1 cellular context compared by ENCODE assay signal in the genomic region with DNA sequence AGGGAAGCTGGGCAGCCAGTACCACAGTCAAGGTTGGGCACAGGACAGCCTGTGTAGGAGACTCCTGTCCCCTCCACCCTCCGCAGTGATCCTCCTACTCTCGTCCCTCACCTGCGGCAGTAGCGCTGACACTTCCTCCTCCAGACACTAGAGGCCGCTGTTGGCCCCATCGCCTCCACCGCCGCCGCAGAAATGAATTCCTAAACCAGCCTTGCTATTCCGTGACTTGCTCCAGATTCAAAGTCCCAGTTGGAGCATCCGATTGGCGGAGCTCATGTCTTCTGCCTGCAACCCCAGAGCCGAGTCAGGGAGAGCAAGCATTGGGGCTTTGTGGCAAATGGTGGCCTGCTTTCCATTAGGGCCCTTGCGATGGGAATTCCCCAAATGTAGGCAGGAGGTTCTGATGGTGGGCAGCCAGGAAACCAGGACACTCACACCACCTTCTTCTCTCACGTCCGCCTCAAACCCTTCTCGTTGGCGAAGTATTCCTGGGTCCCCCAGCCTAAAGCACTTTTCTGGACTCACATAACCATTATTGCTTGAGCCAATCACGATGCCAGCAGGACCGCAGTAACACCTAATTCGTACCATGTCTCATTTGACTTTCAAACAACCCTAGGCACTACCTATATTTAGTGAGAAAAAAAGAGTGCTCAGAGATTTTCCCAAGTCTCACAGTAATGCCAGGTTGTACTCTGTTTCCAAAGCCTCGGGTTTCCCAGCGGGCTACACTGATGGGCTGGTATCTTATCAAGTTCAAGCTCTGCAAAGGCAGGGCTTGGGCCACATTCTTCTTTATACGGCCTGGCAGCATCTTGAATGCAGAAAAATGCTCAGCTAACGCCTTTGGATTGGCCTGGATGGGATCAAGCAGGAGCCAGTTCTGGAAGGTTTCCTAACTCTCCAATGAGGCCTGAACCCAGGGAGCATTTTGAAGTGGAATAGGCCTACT.
TF ChIP-seq lines count a peak whose summit lies in the region.

No MANE protein-coding gene starts in this region.

TF ChIP-seq in HEK293, 187 proteins besides CTCF, POLR2A, EP300 and RAD21 (continued from another document and continues in another):
- TF ChIP-seq ZNF629 (tag by site-specific recombination; IDR thresholded peaks at IDR 0.05) (no peak), ZNF350 (tag by site-specific recombination; IDR thresholded peaks at IDR 0.05) (no peak), IKZF3 (tag by site-specific recombination; IDR thresholded peaks at IDR 0.05) (peak; percentile 70; the same call in 1 of the 2 replicates), ZFHX2 (tag by site-specific recombination; conservative IDR thresholded peaks at IDR 0.05) (peak; percentile 63), ZNF600 (tag by site-specific recombination; IDR thresholded peaks at IDR 0.05) (peak; percentile 97), ZNF610 (tag by site-specific recombination; IDR thresholded peaks at IDR 0.05; ENCODE audit: borderline replicate concordance) (no peak), ZBTB1 (tag by site-specific recombination; IDR thresholded peaks at IDR 0.05) (no peak), ZBTB17 (tag by site-specific recombination; IDR thresholded peaks at IDR 0.05) (peak; percentile 82), ZNF423 (tag by site-specific recombination; IDR thresholded peaks at IDR 0.05) (no peak), TRIM28 (IDR thresholded peaks at IDR 0.05; ENCODE audit: borderline replicate concordance, low read length) (peak; percentile 59; the same call in 1 of the 2 replicates), ZNF335 (tag by site-specific recombination; conservative IDR thresholded peaks at IDR 0.05) (peak; percentile 49), SP7 (tag by site-specific recombination; IDR thresholded peaks at IDR 0.05) (no peak), KLF8 (tag by site-specific recombination; IDR thresholded peaks at IDR 0.05) (no peak), ZNF221 (tag by site-specific recombination; IDR thresholded peaks at IDR 0.05; ENCODE audit: borderline replicate concordance) (no peak), MEIS1 (CRISPR knock-in tag; IDR thresholded peaks at IDR 0.05; ENCODE audit: borderline replicate concordance) (no peak), SP2 (tag by site-specific recombination; IDR thresholded peaks at IDR 0.05) (peak; percentile 25), BCL11B (tag by site-specific recombination; IDR thresholded peaks at IDR 0.05; ENCODE audit: low read depth) (no peak), ZNF501 (tag by site-specific recombination; IDR thresholded peaks at IDR 0.05) (0 out of 2 replicates have a peak, but pooled peaks have one; percentile 19), ZNF19 (tag by site-specific recombination; IDR thresholded peaks at IDR 0.05; ENCODE audit: low read depth) (no peak), ZFP3 (tag by site-specific recombination; IDR thresholded peaks at IDR 0.05; ENCODE audit: low read depth) (no peak), ZNF529 (tag by site-specific recombination; IDR thresholded peaks at IDR 0.05; ENCODE audit: insufficient replicate concordance) (no peak), ZNF175 (tag by site-specific recombination; IDR thresholded peaks at IDR 0.05) (no peak), KLF9 (tag by site-specific recombination; IDR thresholded peaks at IDR 0.05; ENCODE audit: low read depth) (no peak), SCRT1 (tag by site-specific recombination; IDR thresholded peaks at IDR 0.05; ENCODE audit: borderline replicate concordance) (no peak), ZNF169 (tag by site-specific recombination; IDR thresholded peaks at IDR 0.05) (no peak), OVOL3 (tag by site-specific recombination; IDR thresholded peaks at IDR 0.05) (no peak), GLIS2 (tag by site-specific recombination; IDR thresholded peaks at IDR 0.05) (no peak), ZNF214 (tag by site-specific recombination; IDR thresholded peaks at IDR 0.05; ENCODE audit: borderline replicate concordance) (no peak), ZNF433 (tag by site-specific recombination; IDR thresholded peaks at IDR 0.05; ENCODE audit: low read depth) (no peak), ZNF121 (tag by site-specific recombination; IDR thresholded peaks at IDR 0.05) (no peak), PRDM1 (tag by site-specific recombination; IDR thresholded peaks at IDR 0.05) (no peak), ZBTB20 (tag by site-specific recombination; IDR thresholded peaks at IDR 0.05) (no peak; the same call in 1 of the 2 replicates), ZNF776 (tag by site-specific recombination; IDR thresholded peaks at IDR 0.05; ENCODE audit: borderline replicate concordance) (no peak), ZNF530 (tag by site-specific recombination; IDR thresholded peaks at IDR 0.05; ENCODE audit: low read depth) (no peak), ZNF2 (tag by site-specific recombination; IDR thresholded peaks at IDR 0.05) (peak; percentile 91), ZNF146 (tag by site-specific recombination; IDR thresholded peaks at IDR 0.05) (no peak), MZF1 (tag by site-specific recombination; IDR thresholded peaks at IDR 0.05; ENCODE audit: borderline replicate concordance) (no peak)
- TF ChIP-seq, protein P1, sequence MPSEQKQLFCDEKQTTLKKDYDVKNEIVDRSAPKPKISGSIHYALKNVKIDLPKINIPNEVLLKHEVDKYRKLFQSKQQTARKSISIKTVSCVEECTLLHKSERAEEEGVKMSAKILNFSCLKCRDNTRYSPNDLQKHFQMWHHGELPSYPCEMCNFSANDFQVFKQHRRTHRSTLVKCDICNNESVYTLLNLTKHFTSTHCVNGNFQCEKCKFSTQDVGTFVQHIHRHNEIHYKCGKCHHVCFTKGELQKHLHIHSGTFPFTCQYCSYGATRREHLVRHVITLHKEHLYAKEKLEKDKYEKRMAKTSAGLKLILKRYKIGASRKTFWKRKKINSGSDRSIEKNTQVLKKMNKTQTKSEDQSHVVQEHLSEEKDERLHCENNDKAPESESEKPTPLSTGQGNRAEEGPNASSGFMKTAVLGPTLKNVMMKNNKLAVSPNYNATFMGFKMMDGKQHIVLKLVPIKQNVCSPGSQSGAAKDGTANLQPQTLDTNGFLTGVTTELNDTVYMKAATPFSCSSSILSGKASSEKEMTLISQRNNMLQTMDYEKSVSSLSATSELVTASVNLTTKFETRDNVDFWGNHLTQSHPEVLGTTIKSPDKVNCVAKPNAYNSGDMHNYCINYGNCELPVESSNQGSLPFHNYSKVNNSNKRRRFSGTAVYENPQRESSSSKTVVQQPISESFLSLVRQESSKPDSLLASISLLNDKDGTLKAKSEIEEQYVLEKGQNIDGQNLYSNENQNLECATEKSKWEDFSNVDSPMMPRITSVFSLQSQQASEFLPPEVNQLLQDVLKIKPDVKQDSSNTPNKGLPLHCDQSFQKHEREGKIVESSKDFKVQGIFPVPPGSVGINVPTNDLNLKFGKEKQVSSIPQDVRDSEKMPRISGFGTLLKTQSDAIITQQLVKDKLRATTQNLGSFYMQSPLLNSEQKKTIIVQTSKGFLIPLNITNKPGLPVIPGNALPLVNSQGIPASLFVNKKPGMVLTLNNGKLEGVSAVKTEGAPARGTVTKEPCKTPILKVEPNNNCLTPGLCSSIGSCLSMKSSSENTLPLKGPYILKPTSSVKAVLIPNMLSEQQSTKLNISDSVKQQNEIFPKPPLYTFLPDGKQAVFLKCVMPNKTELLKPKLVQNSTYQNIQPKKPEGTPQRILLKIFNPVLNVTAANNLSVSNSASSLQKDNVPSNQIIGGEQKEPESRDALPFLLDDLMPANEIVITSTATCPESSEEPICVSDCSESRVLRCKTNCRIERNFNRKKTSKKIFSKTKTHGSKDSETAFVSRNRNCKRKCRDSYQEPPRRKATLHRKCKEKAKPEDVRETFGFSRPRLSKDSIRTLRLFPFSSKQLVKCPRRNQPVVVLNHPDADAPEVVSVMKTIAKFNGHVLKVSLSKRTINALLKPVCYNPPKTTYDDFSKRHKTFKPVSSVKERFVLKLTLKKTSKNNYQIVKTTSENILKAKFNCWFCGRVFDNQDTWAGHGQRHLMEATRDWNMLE (tag by site-specific recombination; conservative IDR thresholded peaks at IDR 0.05; ENCODE audit: low read depth), result no peak
- TF ChIP-seq, protein P2, sequence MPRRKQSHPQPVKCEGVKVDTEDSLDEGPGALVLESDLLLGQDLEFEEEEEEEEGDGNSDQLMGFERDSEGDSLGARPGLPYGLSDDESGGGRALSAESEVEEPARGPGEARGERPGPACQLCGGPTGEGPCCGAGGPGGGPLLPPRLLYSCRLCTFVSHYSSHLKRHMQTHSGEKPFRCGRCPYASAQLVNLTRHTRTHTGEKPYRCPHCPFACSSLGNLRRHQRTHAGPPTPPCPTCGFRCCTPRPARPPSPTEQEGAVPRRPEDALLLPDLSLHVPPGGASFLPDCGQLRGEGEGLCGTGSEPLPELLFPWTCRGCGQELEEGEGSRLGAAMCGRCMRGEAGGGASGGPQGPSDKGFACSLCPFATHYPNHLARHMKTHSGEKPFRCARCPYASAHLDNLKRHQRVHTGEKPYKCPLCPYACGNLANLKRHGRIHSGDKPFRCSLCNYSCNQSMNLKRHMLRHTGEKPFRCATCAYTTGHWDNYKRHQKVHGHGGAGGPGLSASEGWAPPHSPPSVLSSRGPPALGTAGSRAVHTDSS (tag by site-specific recombination; IDR thresholded peaks at IDR 0.05), result no peak
- TF ChIP-seq, protein P3, sequence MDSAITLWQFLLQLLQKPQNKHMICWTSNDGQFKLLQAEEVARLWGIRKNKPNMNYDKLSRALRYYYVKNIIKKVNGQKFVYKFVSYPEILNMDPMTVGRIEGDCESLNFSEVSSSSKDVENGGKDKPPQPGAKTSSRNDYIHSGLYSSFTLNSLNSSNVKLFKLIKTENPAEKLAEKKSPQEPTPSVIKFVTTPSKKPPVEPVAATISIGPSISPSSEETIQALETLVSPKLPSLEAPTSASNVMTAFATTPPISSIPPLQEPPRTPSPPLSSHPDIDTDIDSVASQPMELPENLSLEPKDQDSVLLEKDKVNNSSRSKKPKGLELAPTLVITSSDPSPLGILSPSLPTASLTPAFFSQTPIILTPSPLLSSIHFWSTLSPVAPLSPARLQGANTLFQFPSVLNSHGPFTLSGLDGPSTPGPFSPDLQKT (IDR thresholded peaks at IDR 0.05; ENCODE audit: borderline replicate concordance, low read depth, low read length), result no peak
- TF ChIP-seq, protein P4, sequence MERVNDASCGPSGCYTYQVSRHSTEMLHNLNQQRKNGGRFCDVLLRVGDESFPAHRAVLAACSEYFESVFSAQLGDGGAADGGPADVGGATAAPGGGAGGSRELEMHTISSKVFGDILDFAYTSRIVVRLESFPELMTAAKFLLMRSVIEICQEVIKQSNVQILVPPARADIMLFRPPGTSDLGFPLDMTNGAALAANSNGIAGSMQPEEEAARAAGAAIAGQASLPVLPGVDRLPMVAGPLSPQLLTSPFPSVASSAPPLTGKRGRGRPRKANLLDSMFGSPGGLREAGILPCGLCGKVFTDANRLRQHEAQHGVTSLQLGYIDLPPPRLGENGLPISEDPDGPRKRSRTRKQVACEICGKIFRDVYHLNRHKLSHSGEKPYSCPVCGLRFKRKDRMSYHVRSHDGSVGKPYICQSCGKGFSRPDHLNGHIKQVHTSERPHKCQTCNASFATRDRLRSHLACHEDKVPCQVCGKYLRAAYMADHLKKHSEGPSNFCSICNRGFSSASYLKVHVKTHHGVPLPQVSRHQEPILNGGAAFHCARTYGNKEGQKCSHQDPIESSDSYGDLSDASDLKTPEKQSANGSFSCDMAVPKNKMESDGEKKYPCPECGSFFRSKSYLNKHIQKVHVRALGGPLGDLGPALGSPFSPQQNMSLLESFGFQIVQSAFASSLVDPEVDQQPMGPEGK (tag by site-specific recombination; IDR thresholded peaks at IDR 0.05), result no peak
- TF ChIP-seq, protein P5, sequence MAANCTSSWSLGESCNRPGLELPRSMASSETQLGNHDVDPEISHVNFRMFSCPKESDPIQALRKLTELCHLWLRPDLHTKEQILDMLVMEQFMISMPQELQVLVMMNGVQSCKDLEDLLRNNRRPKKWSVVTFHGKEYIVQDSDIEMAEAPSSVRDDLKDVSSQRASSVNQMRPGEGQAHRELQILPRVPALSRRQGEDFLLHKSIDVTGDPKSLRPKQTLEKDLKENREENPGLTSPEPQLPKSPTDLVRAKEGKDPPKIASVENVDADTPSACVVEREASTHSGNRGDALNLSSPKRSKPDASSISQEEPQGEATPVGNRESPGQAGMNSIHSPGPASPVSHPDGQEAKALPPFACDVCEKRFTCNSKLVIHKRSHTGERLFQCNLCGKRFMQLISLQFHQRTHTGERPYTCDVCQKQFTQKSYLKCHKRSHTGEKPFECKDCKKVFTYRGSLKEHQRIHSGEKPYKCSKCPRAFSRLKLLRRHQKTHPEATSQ (tag by site-specific recombination; IDR thresholded peaks at IDR 0.05), result no peak
- TF ChIP-seq, protein P6, sequence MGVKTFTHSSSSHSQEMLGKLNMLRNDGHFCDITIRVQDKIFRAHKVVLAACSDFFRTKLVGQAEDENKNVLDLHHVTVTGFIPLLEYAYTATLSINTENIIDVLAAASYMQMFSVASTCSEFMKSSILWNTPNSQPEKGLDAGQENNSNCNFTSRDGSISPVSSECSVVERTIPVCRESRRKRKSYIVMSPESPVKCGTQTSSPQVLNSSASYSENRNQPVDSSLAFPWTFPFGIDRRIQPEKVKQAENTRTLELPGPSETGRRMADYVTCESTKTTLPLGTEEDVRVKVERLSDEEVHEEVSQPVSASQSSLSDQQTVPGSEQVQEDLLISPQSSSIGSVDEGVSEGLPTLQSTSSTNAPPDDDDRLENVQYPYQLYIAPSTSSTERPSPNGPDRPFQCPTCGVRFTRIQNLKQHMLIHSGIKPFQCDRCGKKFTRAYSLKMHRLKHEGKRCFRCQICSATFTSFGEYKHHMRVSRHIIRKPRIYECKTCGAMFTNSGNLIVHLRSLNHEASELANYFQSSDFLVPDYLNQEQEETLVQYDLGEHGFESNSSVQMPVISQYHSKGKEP (tag by site-specific recombination; IDR thresholded peaks at IDR 0.05), result no peak
- TF ChIP-seq, protein P7, sequence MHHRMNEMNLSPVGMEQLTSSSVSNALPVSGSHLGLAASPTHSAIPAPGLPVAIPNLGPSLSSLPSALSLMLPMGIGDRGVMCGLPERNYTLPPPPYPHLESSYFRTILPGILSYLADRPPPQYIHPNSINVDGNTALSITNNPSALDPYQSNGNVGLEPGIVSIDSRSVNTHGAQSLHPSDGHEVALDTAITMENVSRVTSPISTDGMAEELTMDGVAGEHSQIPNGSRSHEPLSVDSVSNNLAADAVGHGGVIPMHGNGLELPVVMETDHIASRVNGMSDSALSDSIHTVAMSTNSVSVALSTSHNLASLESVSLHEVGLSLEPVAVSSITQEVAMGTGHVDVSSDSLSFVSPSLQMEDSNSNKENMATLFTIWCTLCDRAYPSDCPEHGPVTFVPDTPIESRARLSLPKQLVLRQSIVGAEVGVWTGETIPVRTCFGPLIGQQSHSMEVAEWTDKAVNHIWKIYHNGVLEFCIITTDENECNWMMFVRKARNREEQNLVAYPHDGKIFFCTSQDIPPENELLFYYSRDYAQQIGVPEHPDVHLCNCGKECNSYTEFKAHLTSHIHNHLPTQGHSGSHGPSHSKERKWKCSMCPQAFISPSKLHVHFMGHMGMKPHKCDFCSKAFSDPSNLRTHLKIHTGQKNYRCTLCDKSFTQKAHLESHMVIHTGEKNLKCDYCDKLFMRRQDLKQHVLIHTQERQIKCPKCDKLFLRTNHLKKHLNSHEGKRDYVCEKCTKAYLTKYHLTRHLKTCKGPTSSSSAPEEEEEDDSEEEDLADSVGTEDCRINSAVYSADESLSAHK (tag by site-specific recombination; IDR thresholded peaks at IDR 0.05), result no peak
